ENCODE assay signal across 1 cellular context in the genomic region with DNA sequence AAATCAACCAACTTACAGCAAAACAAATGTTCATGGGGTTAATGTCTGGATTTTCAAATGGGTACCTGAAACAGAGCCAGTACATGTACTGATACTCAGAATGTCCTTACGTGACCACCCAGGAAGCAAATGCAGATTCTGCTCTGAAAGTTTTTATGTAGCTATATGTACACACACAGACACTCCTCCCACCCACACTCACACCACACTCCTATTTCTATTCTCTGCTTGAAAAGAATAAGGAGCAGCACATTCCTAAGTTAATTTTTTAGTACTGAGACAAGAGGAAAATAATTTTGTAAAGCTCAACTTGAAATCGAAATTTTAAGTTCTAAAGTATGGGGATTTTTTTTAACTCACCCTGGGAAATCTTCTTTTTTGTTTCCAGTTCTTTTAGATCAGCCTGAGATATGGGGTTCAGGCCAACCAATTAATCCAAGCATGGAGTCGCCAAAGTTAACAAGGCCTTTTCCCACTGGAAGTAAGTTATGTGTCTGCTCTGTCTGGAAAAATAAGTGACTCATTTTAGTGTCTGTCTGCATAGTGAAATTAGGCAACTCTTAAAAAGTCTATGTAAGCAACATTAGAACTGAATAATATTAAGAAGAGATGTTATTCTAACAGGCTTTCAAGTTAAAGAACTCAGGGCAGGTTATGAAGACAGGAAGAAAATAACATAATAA.
A peak's percentile ranks its signal among the peaks of the same experiment; 100 is the strongest.
TF ChIP-seq lines count a peak whose summit lies in the region.

No MANE protein-coding gene starts in this region.

TF ChIP-seq in endothelial cell of umbilical vein, 7 proteins besides CTCF, POLR2A, EP300 and RAD21 (continued from another document):
- TF ChIP-seq POLR2AphosphoS5 (IDR thresholded peaks at IDR 0.05; ENCODE audit: insufficient read depth, low read depth, low read length) (peak; percentile 26), MYC (IDR thresholded peaks at IDR 0.05; ENCODE audit: low read depth, low read length) (no peak)
